17 cellular contexts compared by ENCODE assay signal in genomic region chr3:58693929-58694850, GRCh38. TPM values are rescaled to one million over a fixed set of nuclear protein-coding genes. Genes with fewer than 3 reads are reported as not detected.
DNase-seq lines count a peak whose midpoint lies in the region; ATAC-seq and TF ChIP-seq lines count a peak whose summit lies in the region.
"Had no signal": no experiment of that assay in that cellular context is flagged by ENCODE, and none has a peak within 500 bp of the region (broad histone marks: within the 10 kb centered on the region; RNA-seq: fewer than 3 reads in every experiment).

No MANE protein-coding gene starts in this region.

- POLR2A ChIA-PET in naive thymus-derived CD4-positive, alpha-beta T cell (lab: Charles Lee), result interaction anchor here (0.6 kb wide), 1 partner anchor 20 kb away, joined by 4 read pairs; no protein-coding TSS in a partner anchor

- no peaks in the 10 kb centered on the region for H3K36me3 ChIP-seq in body of pancreas (replicated peaks in 1 of 2; ENCODE audit: insufficient read depth in 1 of 2, low read depth in 2 of 2)
- no peaks in the 10 kb centered on the region for H3K36me3 ChIP-seq in naive thymus-derived CD4-positive, alpha-beta T cell (ENCODE audit: control insufficient read depth in 2 of 3, insufficient read depth in 3 of 3, low read length in 3 of 3)
- H3K36me3 ChIP-seq: sigmoid colon, upper lobe of right lung had no signal

- H3K4me3 Mint-ChIP-seq in naive thymus-derived CD4-positive, alpha-beta T cell, result no peak overlapping the region
- H3K4me3 Mint-ChIP-seq: naive thymus-derived CD8-positive, alpha-beta T cell had no signal

- no peak overlapping the region for H3K4me3 ChIP-seq in body of pancreas
- H3K4me3 ChIP-seq in naive thymus-derived CD4-positive, alpha-beta T cell (ENCODE audit: low read length), result no peak overlapping the region
- H3K4me3 ChIP-seq: dorsolateral prefrontal cortex, sigmoid colon, upper lobe of right lung had no signal

- CTCF ChIA-PET in naive thymus-derived CD4-positive, alpha-beta T cell (lab: Charles Lee), result no interaction called here

- peaks cover 6% of the 10 kb centered on the region for H3K4me1 ChIP-seq in body of pancreas
- no peaks in the 10 kb centered on the region for H3K4me1 ChIP-seq in naive thymus-derived CD4-positive, alpha-beta T cell (ENCODE audit: control insufficient read depth in 2 of 2, insufficient read depth in 2 of 2, low read length in 2 of 2)
- H3K4me1 ChIP-seq: foreskin keratinocyte, sigmoid colon, upper lobe of right lung had no signal

- intact Hi-C loops in body of pancreas (cut with DNase I) (no loop called here), Right ventricle myocardium inferior (cut with DNase I) (no loop called here)
- intact Hi-C loops in naive thymus-derived CD4-positive, alpha-beta T cell (cut with micrococcal nuclease), result no loop called here

- peak overlapping the region in 1 of 9 donors; percentile 4 for H3K27ac Mint-ChIP-seq in naive thymus-derived CD4-positive, alpha-beta T cell
- H3K27ac Mint-ChIP-seq: naive thymus-derived CD8-positive, alpha-beta T cell had no signal

- 47 to 48% methylated on average over 7 of the region's 7 CpGs for WGBS in body of pancreas, 2 donors

- no peak for TF ChIP-seq POLR2A in body of pancreas (IDR thresholded peaks at IDR 0.05)

- peaks cover 0 to 8% (median 0%) of the 10 kb centered on the region in 7 donors for H3K4me1 Mint-ChIP-seq in naive thymus-derived CD4-positive, alpha-beta T cell
- H3K4me1 Mint-ChIP-seq: naive thymus-derived CD8-positive, alpha-beta T cell had no signal

- no peak for TF ChIP-seq CTCF in body of pancreas (IDR thresholded peaks at IDR 0.05)

- H3K9me3 Mint-ChIP-seq in naive thymus-derived CD4-positive, alpha-beta T cell, result peaks cover 0 to 21% (median 8%) of the 10 kb centered on the region in 11 donors

- H3K9me3 ChIP-seq in body of pancreas, result no peaks in the 10 kb centered on the region
- H3K9me3 ChIP-seq in naive thymus-derived CD4-positive, alpha-beta T cell (ENCODE audit: control insufficient read depth in 2 of 3, low read length in 3 of 3), result no peaks in the 10 kb centered on the region
- H3K9me3 ChIP-seq: upper lobe of right lung had no signal

- H3K27ac ChIP-seq in body of pancreas, result peak overlapping the region in 1 of 4 donors; percentile 22
- no peak overlapping the region for H3K27ac ChIP-seq in naive thymus-derived CD4-positive, alpha-beta T cell (ENCODE audit: low read depth, low read length)
- H3K27ac ChIP-seq: dorsolateral prefrontal cortex, foreskin keratinocyte, sigmoid colon, upper lobe of right lung had no signal

- H3K27me3 ChIP-seq in body of pancreas, result no peaks in the 10 kb centered on the region
- no peaks in the 10 kb centered on the region for H3K27me3 ChIP-seq in naive thymus-derived CD4-positive, alpha-beta T cell (ENCODE audit: control insufficient read depth in 2 of 2, insufficient read depth in 2 of 2, low read length in 2 of 2)
- H3K27me3 ChIP-seq: dorsolateral prefrontal cortex, foreskin keratinocyte, sigmoid colon, upper lobe of right lung had no signal

- no peaks in the 10 kb centered on the region for H3K36me3 Mint-ChIP-seq in naive thymus-derived CD4-positive, alpha-beta T cell

- peaks cover 0 to 11% (median 11%) of the 10 kb centered on the region in 5 donors for H3K27me3 Mint-ChIP-seq in naive thymus-derived CD4-positive, alpha-beta T cell

- DNase-seq in body of pancreas (no peak), cerebellar nuclear complex (lab: John Stamatoyannopoulos, UW) (no peak), Right ventricle myocardium inferior (ENCODE audit: missing footprints) (no peak), nucleus accumbens (lab: John Stamatoyannopoulos, UW) (no peak)
- no peak for DNase-seq in naive thymus-derived CD4-positive, alpha-beta T cell
- DNase-seq: activated T-cell treated with anti-CD3 and anti-CD28 coated beads for 4 hours; amygdala; dorsolateral prefrontal cortex; foreskin keratinocyte; KG1; kidney glomerular epithelial cell; naive thymus-derived CD8-positive, alpha-beta T cell; sigmoid colon; upper lobe of right lung had no signal

- ATAC-seq in GM18502 (IDR thresholded peaks at IDR 0.05; ENCODE audit: poor library complexity, unreplicated experiment) (peak; percentile 73), GM19463 (IDR thresholded peaks at IDR 0.05; ENCODE audit: unreplicated experiment) (peak; percentile 63), HG03159 (IDR thresholded peaks at IDR 0.05; ENCODE audit: unreplicated experiment) (peak; percentile 46), body of pancreas (peak; percentile 12), Right ventricle myocardium inferior (no peak)
- no peak for ATAC-seq in naive thymus-derived CD4-positive, alpha-beta T cell
- ATAC-seq: foreskin keratinocyte; naive thymus-derived CD8-positive, alpha-beta T cell; upper lobe of right lung had no signal

RNA-seq across cellular contexts. Expression of gene FAM3D, which starts 27.6 kb away (rescaled TPM):
- total RNA-seq in body of pancreas (1 to 10 TPM in 1 of 2 donors, not detected in 1; 1.8 TPM), Right ventricle myocardium inferior (not detected)
- total RNA-seq in naive thymus-derived CD4-positive, alpha-beta T cell, result not detected
- polyA plus RNA-seq in naive thymus-derived CD4-positive, alpha-beta T cell, result not detected
- total RNA-seq: foreskin keratinocyte; naive thymus-derived CD8-positive, alpha-beta T cell had no signal
- polyA plus RNA-seq: foreskin keratinocyte; naive thymus-derived CD8-positive, alpha-beta T cell had no signal

Comparison
In these comparisons a context has a peak if more than half of its experiments do, and no peak if none do; other contexts are left out.
1. ATAC-seq: peak in GM18502 (single experiment), GM19463 (single experiment), HG03159 (single experiment) and body of pancreas (single experiment); none in Right ventricle myocardium inferior (single experiment) and naive thymus-derived CD4-positive, alpha-beta T cell (single experiment).